8 cellular contexts compared by ENCODE assay signal in genomic region chr2:196263181-196263747, GRCh38.
A peak's percentile ranks its signal among the peaks of the same experiment; 100 is the strongest.
DNase-seq lines count a peak whose midpoint lies in the region; ATAC-seq and TF ChIP-seq lines count a peak whose summit lies in the region.

No MANE protein-coding gene starts in this region.

- peak overlapping the region; percentile 93 for H3K27ac Mint-ChIP-seq in memory B cell

- intact Hi-C loops in vagina (cut with DNase I), result no loop called here

- peak overlapping the region; percentile 77; the same call in 1 of the 2 replicates for H2AFZ ChIP-seq in OCI-LY1 (ENCODE audit: low read length)

- H3K27ac ChIP-seq in OCI-LY1 (ENCODE audit: low read depth, low read length, poor library complexity, severe bottlenecking), result peak overlapping the region; percentile 96
- no peak overlapping the region for H3K27ac ChIP-seq in vagina

- H3K36me3 ChIP-seq in OCI-LY1 (ENCODE audit: insufficient read depth, low read length) (no peaks in the 10 kb centered on the region), adipocyte (ENCODE audit: control insufficient read depth, insufficient read depth, low read length, severe bottlenecking) (no peaks in the 10 kb centered on the region), vagina (no peaks in the 10 kb centered on the region)

- H3K4me1 ChIP-seq in OCI-LY1 (ENCODE audit: insufficient read depth, low read length, severe bottlenecking), result peaks cover 80% of the 10 kb centered on the region
- H3K4me1 ChIP-seq in adipocyte (ENCODE audit: control insufficient read depth, insufficient read depth, low read length), result peaks cover 15% of the 10 kb centered on the region
- peaks cover 8% of the 10 kb centered on the region for H3K4me1 ChIP-seq in vagina

- no peak for TF ChIP-seq POLR2A in vagina (IDR thresholded peaks at IDR 0.05)

- H3K4me1 Mint-ChIP-seq in memory B cell, result peaks cover 37% of the 10 kb centered on the region

- H3K79me2 ChIP-seq in OCI-LY1 (ENCODE audit: insufficient read depth, low read length), result no peaks in the 10 kb centered on the region

- H3K9ac ChIP-seq in OCI-LY1 (ENCODE audit: low read length), result peak overlapping the region; percentile 69
- no peak overlapping the region for H3K9ac ChIP-seq in adipocyte (ENCODE audit: low read length)

- H3K9me3 ChIP-seq in OCI-LY1 (ENCODE audit: low read length) (no peaks in the 10 kb centered on the region), adipocyte (ENCODE audit: control insufficient read depth, low read length) (no peaks in the 10 kb centered on the region), vagina (no peaks in the 10 kb centered on the region)

- TF ChIP-seq CTCF in OCI-LY1 (IDR thresholded peaks at IDR 0.05; ENCODE audit: low read length) (no peak), vagina (IDR thresholded peaks at IDR 0.05) (no peak)

- peak overlapping the region; percentile 66 for H3K4me2 ChIP-seq in OCI-LY1 (ENCODE audit: low read length)

- H3K27me3 Mint-ChIP-seq in memory B cell, result no peaks in the 10 kb centered on the region

- H3K9me3 Mint-ChIP-seq in memory B cell, result no peaks in the 10 kb centered on the region

- H3F3A ChIP-seq in OCI-LY1 (ENCODE audit: insufficient read depth, low read length), result peaks cover 8% of the 10 kb centered on the region; the same call in 1 of the 2 replicates

- no peaks in the 10 kb centered on the region for H3K36me3 Mint-ChIP-seq in memory B cell

- H3K27me3 ChIP-seq in OCI-LY1 (ENCODE audit: insufficient read depth, low read length) (no peaks in the 10 kb centered on the region), adipocyte (replicated peaks; ENCODE audit: control insufficient read depth, insufficient read depth, low read length) (no peaks in the 10 kb centered on the region), vagina (no peaks in the 10 kb centered on the region)

- H3K9me2 ChIP-seq in OCI-LY1 (ENCODE audit: low read depth, low read length), result no peaks in the 10 kb centered on the region

- ATAC-seq in HG02970 (IDR thresholded peaks at IDR 0.05; ENCODE audit: low FRiP score, unreplicated experiment) (peak; percentile 66), memory B cell (ENCODE audit: low read depth) (peak; percentile 87)

- no peaks in the 10 kb centered on the region for H4K20me1 ChIP-seq in OCI-LY1 (ENCODE audit: insufficient read depth, low read length)

- H3K4me3 ChIP-seq in OCI-LY1 (ENCODE audit: low read depth, low read length, poor library complexity, severe bottlenecking) (peak overlapping the region; percentile 32), adipocyte (ENCODE audit: low read length) (no peak overlapping the region), vagina (no peak overlapping the region)

- peak; percentile 26 for DNase-seq in activated CD8-positive, alpha-beta memory T cell treated with anti-CD3 and anti-CD28 coated beads, Interleukin-2, amount 50 U/mL, for 4 hours
- DNase-seq in activated CD8-positive, alpha-beta memory T cell treated with anti-CD3 and anti-CD28 coated beads for 24 hours, result no peak
- DNase-seq in adipocyte (ENCODE audit: low read depth) (peak; percentile 75), memory B cell (ENCODE audit: low spot score in 2 of 2) (no peak), vagina (ENCODE audit: extremely low spot score in 2 of 2) (no peak)
- no peak for DNase-seq in stimulated activated CD4-positive, alpha-beta T cell treated with anti-CD3 and anti-CD28 coated beads, Interleukin-1b, Interleukin-23, amount 100 ng/mL, for 48 hours

- peak overlapping the region; percentile 70 for H3K4me3 Mint-ChIP-seq in memory B cell

Comparison
In these comparisons a context has a peak if more than half of its experiments do, and no peak if none do; other contexts are left out.
1. DNase-seq: peak in activated CD8-positive, alpha-beta memory T cell treated with anti-CD3 and anti-CD28 coated beads, Interleukin-2, amount 50 U/mL, for 4 hours (single experiment) and adipocyte (single experiment); none in activated CD8-positive, alpha-beta memory T cell treated with anti-CD3 and anti-CD28 coated beads for 24 hours (single experiment), memory B cell (0 of 2), vagina (0 of 2) and stimulated activated CD4-positive, alpha-beta T cell treated with anti-CD3 and anti-CD28 coated beads, Interleukin-1b, Interleukin-23, amount 100 ng/mL, for 48 hours (single experiment).